12 cellular contexts compared by ENCODE assay signal in genomic region chr15:71329509-71330260, GRCh38.
DNase-seq lines count a peak whose midpoint lies in the region; ATAC-seq and TF ChIP-seq lines count a peak whose summit lies in the region.
"Had no signal": no experiment of that assay in that cellular context is flagged by ENCODE, and none has a peak within 500 bp of the region (broad histone marks: within the 10 kb centered on the region; RNA-seq: fewer than 3 reads in every experiment).

No MANE protein-coding gene starts in this region.

- DNase-seq in AG10803 (ENCODE audit: low read depth) (peak; percentile 36), RWPE1 (ENCODE audit: low spot score) (peak; percentile 65), foreskin fibroblast (peak; percentile 64 to 69), omental fat pad (ENCODE audit: low spot score) (no peak), C1 segment of cervical spinal cord (lab: John Stamatoyannopoulos, UW) (no peak), COLO668 (lab: John Stamatoyannopoulos, UW; ENCODE audit: unreplicated experiment) (no peak)
- DNase-seq in stimulated activated CD4-positive, alpha-beta T cell treated with anti-CD3 and anti-CD28 coated beads, Interleukin-2, amount 100 ng/mL, for 48 hours: no peak
- DNase-seq: activated CD4-positive, alpha-beta T cell treated with anti-CD3 and anti-CD28 coated beads for 4 hours; H9 had no signal

- H3K4me3 ChIP-seq in AG10803 (ENCODE audit: low read length) (no peak overlapping the region), foreskin fibroblast (ENCODE audit: low read depth in 1 of 2, low read length in 2 of 2) (no peak overlapping the region)

- POLR2A ChIA-PET in RWPE1 (lab: Yijun Ruan, JAX; ENCODE audit: low non-redundant PET): no interaction called here

- TF ChIP-seq CTCF in AG10803 (conservative IDR thresholded peaks at IDR 0.05; ENCODE audit: low read length) (no peak), RWPE1 (conservative IDR thresholded peaks at IDR 0.05; ENCODE audit: low read depth) (no peak), foreskin fibroblast (IDR thresholded peaks at IDR 0.05; ENCODE audit: low read depth, low read length) (no peak), omental fat pad (IDR thresholded peaks at IDR 0.05) (no peak)

- ATAC-seq in omental fat pad (ENCODE audit: low FRiP score) (peak; percentile 22), GM19023 (IDR thresholded peaks at IDR 0.05; ENCODE audit: unreplicated experiment) (no peak)
- ATAC-seq: Panc1 had no signal

- CTCF ChIA-PET in RWPE1 (lab: Yijun Ruan, JAX): interaction anchor here (0.6 to 1.0 kb wide), 2 partner anchors 16 to 894 kb away, joined by 3 to 4 read pairs; no protein-coding TSS in a partner anchor

- H3K27ac ChIP-seq in RWPE1: peak overlapping the region; percentile 44
- H3K27ac ChIP-seq: KMS-11 had no signal

Comparison
In these comparisons a context has a peak if more than half of its experiments do, and no peak if none do; other contexts are left out.
1. DNase-seq: peak in AG10803 (single experiment), RWPE1 (single experiment) and foreskin fibroblast (2 of 2); none in omental fat pad (single experiment), C1 segment of cervical spinal cord (0 of 14), stimulated activated CD4-positive, alpha-beta T cell treated with anti-CD3 and anti-CD28 coated beads, Interleukin-2, amount 100 ng/mL, for 48 hours (0 of 2) and COLO668 (single experiment).